Comparison of ENCODE assay signal across 15 cellular contexts in genomic region chr2:236120006-236120740, GRCh38. TPM values are rescaled to one million over a fixed set of nuclear protein-coding genes. Genes with fewer than 3 reads are reported as not detected.
"Had no signal": no experiment of that assay in that cellular context is flagged by ENCODE, and none has a peak within 500 bp of the region (broad histone marks: within the 10 kb centered on the region; RNA-seq: fewer than 3 reads in every experiment).

No MANE protein-coding gene starts in this region.

- H3K36me3 Mint-ChIP-seq: activated naive CD8-positive, alpha-beta T cell had no signal

- H3K9me3 ChIP-seq: right lobe of liver, thoracic aorta, upper lobe of right lung had no signal

- H3K9me3 Mint-ChIP-seq: activated CD4-positive, alpha-beta memory T cell treated with anti-CD3 and anti-CD28 coated beads, Interleukin-2, amount 10 ng/mL, durations not matched to agents 7 days and 5 days; activated T-cell treated with anti-CD3 and anti-CD28 coated beads, Interleukin-2, amount 50 U/mL, for 4 hours; central memory CD8-positive, alpha-beta T cell; nephron progenitor cell; T-helper 1 cell treated with Interleukin-12 subunit alpha and Interleukin-12 subunit beta and Interleukin-4 antibody, amounts not matched to agents 30 μg/mL and 1 μg/mL, for 36 hours had no signal

- H3K27me3 Mint-ChIP-seq: central memory CD8-positive, alpha-beta T cell had no signal

- H3K4me3 ChIP-seq: right lobe of liver, thoracic aorta, upper lobe of right lung had no signal

- DNase-seq: activated CD4-positive, alpha-beta memory T cell treated with anti-CD3 and anti-CD28 coated beads, Interleukin-2, amount 10 ng/mL, durations not matched to agents 7 days and 5 days; activated CD4-positive, alpha-beta T cell treated with anti-CD3 and anti-CD28 coated beads for 4 hours; activated gamma-delta T cell treated with Interleukin-2 at 50 U/mL for 16 hours; activated T-cell treated with anti-CD3 and anti-CD28 coated beads, Interleukin-2, amount 50 U/mL, for 4 hours; brain microvascular endothelial cell; head of caudate nucleus; kidney glomerular epithelial cell; nephron progenitor cell; upper lobe of right lung had no signal

- H3K27ac Mint-ChIP-seq: activated CD4-positive, alpha-beta memory T cell treated with anti-CD3 and anti-CD28 coated beads, Interleukin-2, amount 10 ng/mL, durations not matched to agents 7 days and 5 days; activated naive CD8-positive, alpha-beta T cell; T-helper 1 cell treated with Interleukin-12 subunit alpha and Interleukin-12 subunit beta and Interleukin-4 antibody, amounts not matched to agents 30 μg/mL and 1 μg/mL, for 36 hours had no signal

- ATAC-seq: activated T-cell treated with anti-CD3 and anti-CD28 coated beads, Interleukin-2, amount 50 U/mL, for 4 hours; right lobe of liver; upper lobe of right lung had no signal

- H3K4me1 ChIP-seq: right lobe of liver had no signal

- H3K4me3 Mint-ChIP-seq: activated CD4-positive, alpha-beta memory T cell treated with anti-CD3 and anti-CD28 coated beads, Interleukin-2, amount 10 ng/mL, durations not matched to agents 7 days and 5 days; activated naive CD8-positive, alpha-beta T cell; activated T-cell treated with anti-CD3 and anti-CD28 coated beads, Interleukin-2, amount 50 U/mL, for 4 hours; central memory CD8-positive, alpha-beta T cell; T-helper 1 cell treated with Interleukin-12 subunit alpha and Interleukin-12 subunit beta and Interleukin-4 antibody, amounts not matched to agents 30 μg/mL and 1 μg/mL, for 36 hours had no signal

- H3K4me1 Mint-ChIP-seq: activated CD4-positive, alpha-beta memory T cell treated with anti-CD3 and anti-CD28 coated beads, Interleukin-2, amount 10 ng/mL, durations not matched to agents 7 days and 5 days; central memory CD8-positive, alpha-beta T cell had no signal

- H3K36me3 ChIP-seq: brain microvascular endothelial cell, right lobe of liver, thoracic aorta had no signal

- H3K27ac ChIP-seq: brain microvascular endothelial cell, right lobe of liver, thoracic aorta, upper lobe of right lung had no signal

- H3K27me3 ChIP-seq: brain microvascular endothelial cell, right lobe of liver, upper lobe of right lung had no signal

RNA-seq across cellular contexts. Expression of gene GBX2, which starts 48.0 kb away (rescaled TPM):
- total RNA-seq: activated CD4-positive, alpha-beta memory T cell treated with anti-CD3 and anti-CD28 coated beads, Interleukin-2, amount 10 ng/mL, durations not matched to agents 7 days and 5 days; activated T-cell treated with anti-CD3 and anti-CD28 coated beads, Interleukin-2, amount 50 U/mL, for 4 hours; mesenteric fat pad; right lobe of liver; thoracic aorta; upper lobe of right lung had no signal
